In the genomic region with DNA sequence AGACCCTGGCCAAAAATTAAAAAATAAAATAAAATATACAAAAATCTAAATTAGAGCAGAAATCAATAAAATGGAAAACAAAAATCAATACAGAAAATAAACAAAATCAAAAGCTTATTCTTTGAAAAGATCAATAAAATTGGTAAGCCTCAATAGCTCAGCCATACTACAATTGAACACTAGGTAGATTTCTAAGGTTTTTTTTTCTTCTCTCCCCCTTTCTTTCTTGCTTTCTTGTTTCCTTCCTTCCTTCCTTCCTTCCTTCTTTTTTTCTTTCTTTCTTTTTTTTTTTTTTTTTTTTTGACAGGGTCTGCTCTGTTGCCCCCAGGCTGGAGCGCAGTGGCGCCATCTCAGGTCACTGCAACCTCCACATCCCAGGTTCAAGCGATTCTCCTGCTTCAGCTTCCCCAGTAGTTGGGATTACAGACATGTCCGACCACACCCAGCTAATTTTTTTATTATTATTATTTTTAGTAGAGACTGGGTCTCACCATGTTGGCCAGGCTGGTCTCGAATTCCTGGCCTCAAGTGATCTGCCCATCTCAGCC, we compare ENCODE assay signal across 1 cellular context.
TF ChIP-seq lines count a peak whose summit lies in the region.

No MANE protein-coding gene starts in this region.

TF ChIP-seq in HCT116, 20 proteins besides CTCF, POLR2A, EP300 and RAD21 (continued from another document):
- TF ChIP-seq, protein P1, sequence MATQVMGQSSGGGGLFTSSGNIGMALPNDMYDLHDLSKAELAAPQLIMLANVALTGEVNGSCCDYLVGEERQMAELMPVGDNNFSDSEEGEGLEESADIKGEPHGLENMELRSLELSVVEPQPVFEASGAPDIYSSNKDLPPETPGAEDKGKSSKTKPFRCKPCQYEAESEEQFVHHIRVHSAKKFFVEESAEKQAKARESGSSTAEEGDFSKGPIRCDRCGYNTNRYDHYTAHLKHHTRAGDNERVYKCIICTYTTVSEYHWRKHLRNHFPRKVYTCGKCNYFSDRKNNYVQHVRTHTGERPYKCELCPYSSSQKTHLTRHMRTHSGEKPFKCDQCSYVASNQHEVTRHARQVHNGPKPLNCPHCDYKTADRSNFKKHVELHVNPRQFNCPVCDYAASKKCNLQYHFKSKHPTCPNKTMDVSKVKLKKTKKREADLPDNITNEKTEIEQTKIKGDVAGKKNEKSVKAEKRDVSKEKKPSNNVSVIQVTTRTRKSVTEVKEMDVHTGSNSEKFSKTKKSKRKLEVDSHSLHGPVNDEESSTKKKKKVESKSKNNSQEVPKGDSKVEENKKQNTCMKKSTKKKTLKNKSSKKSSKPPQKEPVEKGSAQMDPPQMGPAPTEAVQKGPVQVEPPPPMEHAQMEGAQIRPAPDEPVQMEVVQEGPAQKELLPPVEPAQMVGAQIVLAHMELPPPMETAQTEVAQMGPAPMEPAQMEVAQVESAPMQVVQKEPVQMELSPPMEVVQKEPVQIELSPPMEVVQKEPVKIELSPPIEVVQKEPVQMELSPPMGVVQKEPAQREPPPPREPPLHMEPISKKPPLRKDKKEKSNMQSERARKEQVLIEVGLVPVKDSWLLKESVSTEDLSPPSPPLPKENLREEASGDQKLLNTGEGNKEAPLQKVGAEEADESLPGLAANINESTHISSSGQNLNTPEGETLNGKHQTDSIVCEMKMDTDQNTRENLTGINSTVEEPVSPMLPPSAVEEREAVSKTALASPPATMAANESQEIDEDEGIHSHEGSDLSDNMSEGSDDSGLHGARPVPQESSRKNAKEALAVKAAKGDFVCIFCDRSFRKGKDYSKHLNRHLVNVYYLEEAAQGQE (IDR thresholded peaks at IDR 0.05; ENCODE audit: low read depth) = no peak
- TF ChIP-seq EGR1 (IDR thresholded peaks at IDR 0.05; ENCODE audit: low read depth) (no peak), JUND (IDR thresholded peaks at IDR 0.05) (no peak), ELF1 (IDR thresholded peaks at IDR 0.05; ENCODE audit: borderline replicate concordance, low read depth) (no peak), FOSL1 (IDR thresholded peaks at IDR 0.05; ENCODE audit: low read depth) (no peak)
